8 cellular contexts compared by ENCODE assay signal in genomic region chr2:232522014-232522854, GRCh38. TPM values are rescaled to one million over a fixed set of nuclear protein-coding genes. Genes with fewer than 3 reads are reported as not detected.
DNase-seq lines count a peak whose midpoint lies in the region; ATAC-seq and TF ChIP-seq lines count a peak whose summit lies in the region.

No MANE protein-coding gene starts in this region.

- H3K27ac ChIP-seq in CD8-positive, alpha-beta memory T cell (ENCODE audit: low read depth, low read length): no peak overlapping the region
- H3K27ac ChIP-seq in HL-60 (replicated peaks) (no peak overlapping the region), dorsolateral prefrontal cortex (peak overlapping the region in 1 of 59 donors; percentile 48)

- intact Hi-C loops in activated CD4-positive, alpha-beta T cell treated with anti-CD3 and anti-CD28 coated beads, Interleukin-2, amount 10 ng/mL, durations not matched to agents 24 days and 14 days (cut with micrococcal nuclease): loop anchor here (2.0 kb wide), 1 partner anchor 75 kb away; no protein-coding TSS in a partner anchor
- intact Hi-C loops in dorsolateral prefrontal cortex (cut with DNase I): loop anchor here (2.0 to 10.0 kb wide), 5 partner anchors 75 to 620 kb away; no protein-coding TSS in a partner anchor

- POLR2A ChIA-PET in CD8-positive, alpha-beta memory T cell (lab: Charles Lee): no interaction called here

- peak; percentile 67 for ATAC-seq in stimulated activated effector memory CD8-positive, alpha-beta T cell treated with anti-CD3 and anti-CD28 coated beads, Interleukin-12 subunit alpha, Interleukin-12 subunit beta, amount 100 ng/mL, for 72 hours
- no peak for ATAC-seq in HG03342 (IDR thresholded peaks at IDR 0.05; ENCODE audit: unreplicated experiment)

- H3K27ac Mint-ChIP-seq in CD8-positive, alpha-beta memory T cell: no peak overlapping the region
- H3K27ac Mint-ChIP-seq in activated CD4-positive, alpha-beta T cell treated with anti-CD3 and anti-CD28 coated beads, Interleukin-2, amount 10 ng/mL, durations not matched to agents 24 days and 14 days: no peak overlapping the region
- no peak overlapping the region for H3K27ac Mint-ChIP-seq in stimulated activated effector memory CD8-positive, alpha-beta T cell treated with anti-CD3 and anti-CD28 coated beads, Interleukin-12 subunit alpha, Interleukin-12 subunit beta, amount 100 ng/mL, for 72 hours

- peak overlapping the region in 2 of 7 donors; percentile 68 to 78 for H3K4me3 Mint-ChIP-seq in CD8-positive, alpha-beta memory T cell
- H3K4me3 Mint-ChIP-seq in activated CD4-positive, alpha-beta T cell treated with anti-CD3 and anti-CD28 coated beads, Interleukin-2, amount 10 ng/mL, durations not matched to agents 24 days and 14 days: no peak overlapping the region
- H3K4me3 Mint-ChIP-seq in stimulated activated effector memory CD8-positive, alpha-beta T cell treated with anti-CD3 and anti-CD28 coated beads, Interleukin-12 subunit alpha, Interleukin-12 subunit beta, amount 100 ng/mL, for 72 hours: peak overlapping the region; percentile 47

- peaks cover 0 to 1% (median 0%) of the 10 kb centered on the region in 3 donors for H3K36me3 Mint-ChIP-seq in CD8-positive, alpha-beta memory T cell
- H3K36me3 Mint-ChIP-seq in activated CD4-positive, alpha-beta T cell treated with anti-CD3 and anti-CD28 coated beads, Interleukin-2, amount 10 ng/mL, durations not matched to agents 24 days and 14 days (ENCODE audit: low read depth): no peaks in the 10 kb centered on the region
- H3K36me3 Mint-ChIP-seq in stimulated activated effector memory CD8-positive, alpha-beta T cell treated with anti-CD3 and anti-CD28 coated beads, Interleukin-12 subunit alpha, Interleukin-12 subunit beta, amount 100 ng/mL, for 72 hours: peaks cover 5% of the 10 kb centered on the region

- peaks cover 22% of the 10 kb centered on the region for H3K27me3 ChIP-seq in CD8-positive, alpha-beta memory T cell (ENCODE audit: insufficient read depth, low read length, poor library complexity, severe bottlenecking)
- H3K27me3 ChIP-seq in HL-60 (ENCODE audit: insufficient read depth, poor library complexity, severe bottlenecking) (peaks cover 25% of the 10 kb centered on the region), dorsolateral prefrontal cortex (peaks cover 0 to 57% (median 29%) of the 10 kb centered on the region in 45 donors)

- DNase-seq in CD8-positive, alpha-beta memory T cell: peak; percentile 54 to 67 (median 62)
- DNase-seq in HL-60 (ENCODE audit: low read depth in 1 of 2, low spot score in 1 of 2) (peak in 1 of 2 experiments; percentile 17), dorsolateral prefrontal cortex (peak in 7 of 10 donors; percentile 32 to 77 (median 59)), myocyte (ENCODE audit: low read depth) (peak; percentile 49), DMS114 treated with DMSO at 0.1 percent for 48 hours (lab: John Stamatoyannopoulos, UW; ENCODE audit: unreplicated experiment) (no peak)
- peak; percentile 90 for DNase-seq in activated CD4-positive, alpha-beta T cell treated with anti-CD3 and anti-CD28 coated beads, Interleukin-2, amount 10 ng/mL, durations not matched to agents 24 days and 14 days
- peak; percentile 80 to 88 for DNase-seq in stimulated activated effector memory CD8-positive, alpha-beta T cell treated with anti-CD3 and anti-CD28 coated beads, Interleukin-12 subunit alpha, Interleukin-12 subunit beta, amount 100 ng/mL, for 72 hours (ENCODE audit: low spot score in 2 of 2)

- CTCF ChIA-PET in CD8-positive, alpha-beta memory T cell (lab: Charles Lee): interaction anchor here (0.8 to 2.4 kb wide), 4 partner anchors 10 to 69 kb away, joined by 3 to 15 read pairs (median 5); no protein-coding TSS in a partner anchor

- no peaks in the 10 kb centered on the region for H3K9me3 Mint-ChIP-seq in CD8-positive, alpha-beta memory T cell
- no peaks in the 10 kb centered on the region for H3K9me3 Mint-ChIP-seq in activated CD4-positive, alpha-beta T cell treated with anti-CD3 and anti-CD28 coated beads, Interleukin-2, amount 10 ng/mL, durations not matched to agents 24 days and 14 days
- no peaks in the 10 kb centered on the region for H3K9me3 Mint-ChIP-seq in stimulated activated effector memory CD8-positive, alpha-beta T cell treated with anti-CD3 and anti-CD28 coated beads, Interleukin-12 subunit alpha, Interleukin-12 subunit beta, amount 100 ng/mL, for 72 hours

- H3K4me3 ChIP-seq in CD8-positive, alpha-beta memory T cell (ENCODE audit: low read length): no peak overlapping the region
- H3K4me3 ChIP-seq in HL-60 (replicated peaks; ENCODE audit: insufficient read depth, low read length) (no peak overlapping the region; the same call in 1 of the 2 replicates), dorsolateral prefrontal cortex (peak overlapping the region; percentile 5 to 66 (median 47))

- no peaks in the 10 kb centered on the region for H3K36me3 ChIP-seq in CD8-positive, alpha-beta memory T cell (ENCODE audit: insufficient read depth, low read length)

- peak; percentile 20 for TF ChIP-seq CTCF in HL-60 (IDR thresholded peaks at IDR 0.05; ENCODE audit: insufficient read depth, low read length)
- peak; percentile 72 to 99 (median 94) for TF ChIP-seq CTCF in dorsolateral prefrontal cortex (IDR thresholded peaks at IDR 0.05 in 54 of 56, conservative IDR thresholded peaks at IDR 0.05 in 2 of 56; ENCODE audit: low read depth in 1 of 56, partially characterized antibody in 56 of 56)

- H3K4me1 ChIP-seq in CD8-positive, alpha-beta memory T cell (ENCODE audit: insufficient read depth, low read length): peaks cover 10% of the 10 kb centered on the region

- H3K27me3 Mint-ChIP-seq in CD8-positive, alpha-beta memory T cell: peaks cover 27 to 44% of the 10 kb centered on the region in 2 donors
- peaks cover 29% of the 10 kb centered on the region for H3K27me3 Mint-ChIP-seq in activated CD4-positive, alpha-beta T cell treated with anti-CD3 and anti-CD28 coated beads, Interleukin-2, amount 10 ng/mL, durations not matched to agents 24 days and 14 days

- no peaks in the 10 kb centered on the region for H3K9me3 ChIP-seq in CD8-positive, alpha-beta memory T cell (ENCODE audit: low read length)

- peaks cover 8 to 16% (median 8%) of the 10 kb centered on the region in 3 donors for H3K4me1 Mint-ChIP-seq in CD8-positive, alpha-beta memory T cell
- peaks cover 2% of the 10 kb centered on the region for H3K4me1 Mint-ChIP-seq in activated CD4-positive, alpha-beta T cell treated with anti-CD3 and anti-CD28 coated beads, Interleukin-2, amount 10 ng/mL, durations not matched to agents 24 days and 14 days
- H3K4me1 Mint-ChIP-seq in stimulated activated effector memory CD8-positive, alpha-beta T cell treated with anti-CD3 and anti-CD28 coated beads, Interleukin-12 subunit alpha, Interleukin-12 subunit beta, amount 100 ng/mL, for 72 hours: peaks cover 11% of the 10 kb centered on the region

RNA-seq across cellular contexts. Expression of gene PRSS56, which starts 2.0 kb away (rescaled TPM):
- total RNA-seq in CD8-positive, alpha-beta memory T cell: not detected
- polyA plus RNA-seq in CD8-positive, alpha-beta memory T cell: not detected
- total RNA-seq in activated CD4-positive, alpha-beta T cell treated with anti-CD3 and anti-CD28 coated beads, Interleukin-2, amount 10 ng/mL, durations not matched to agents 24 days and 14 days: not detected in 2 replicates
- 1 to 10 TPM in 33 of 120 experiments, under 1 TPM in 73, not detected in 14; 0.24 to 2.5 (median 0.77) TPM for total RNA-seq in dorsolateral prefrontal cortex
- 2.5 and 6.5 TPM in 2 replicates for total RNA-seq in myocyte
- polyA plus RNA-seq in myocyte (2012): 1.2 TPM

RNA-seq across cellular contexts. Expression of gene CHRND, which starts 3.7 kb away (rescaled TPM):
- not detected for total RNA-seq in CD8-positive, alpha-beta memory T cell
- not detected for polyA plus RNA-seq in CD8-positive, alpha-beta memory T cell
- not detected in 2 replicates for total RNA-seq in activated CD4-positive, alpha-beta T cell treated with anti-CD3 and anti-CD28 coated beads, Interleukin-2, amount 10 ng/mL, durations not matched to agents 24 days and 14 days
- total RNA-seq in dorsolateral prefrontal cortex (under 1 TPM in 34 of 120 experiments, not detected in 86; 0.13 to 0.93 (median 0.33) TPM), myocyte (273 and 339 TPM in 2 replicates)
- 64.1 TPM for polyA plus RNA-seq in myocyte (2012)

RNA-seq across cellular contexts. Expression of gene CHRNG, which starts 17.3 kb away (rescaled TPM):
- not detected for total RNA-seq in CD8-positive, alpha-beta memory T cell
- polyA plus RNA-seq in CD8-positive, alpha-beta memory T cell: not detected
- not detected in 2 replicates for total RNA-seq in activated CD4-positive, alpha-beta T cell treated with anti-CD3 and anti-CD28 coated beads, Interleukin-2, amount 10 ng/mL, durations not matched to agents 24 days and 14 days
- not detected for total RNA-seq in dorsolateral prefrontal cortex
- total RNA-seq in myocyte: 697 and 1,132 TPM in 2 replicates
- 391 TPM for polyA plus RNA-seq in myocyte (2012)

RNA-seq across cellular contexts. Expression of gene TIGD1, which starts 28.1 kb away (rescaled TPM):
- total RNA-seq in CD8-positive, alpha-beta memory T cell: 1 to 10 TPM; 6.5 to 7.0 TPM
- 6.4 TPM for polyA plus RNA-seq in CD8-positive, alpha-beta memory T cell
- 8.5 and 9.4 TPM in 2 replicates for total RNA-seq in activated CD4-positive, alpha-beta T cell treated with anti-CD3 and anti-CD28 coated beads, Interleukin-2, amount 10 ng/mL, durations not matched to agents 24 days and 14 days
- total RNA-seq in dorsolateral prefrontal cortex: 10 to 100 TPM in 1 of 120 experiments, 1 to 10 TPM in 119; 4.1 to 10.9 (median 6.5) TPM
- total RNA-seq in myocyte: 2.1 and 3.0 TPM in 2 replicates
- 4.1 TPM for polyA plus RNA-seq in myocyte (2012)

RNA-seq across cellular contexts. Expression of gene EIF4E2, which starts 28.3 kb away (rescaled TPM):
- total RNA-seq in CD8-positive, alpha-beta memory T cell: 10 to 100 TPM; 68.8 to 76.5 TPM
- polyA plus RNA-seq in CD8-positive, alpha-beta memory T cell: 73.2 TPM
- 89.9 and 93.2 TPM in 2 replicates for total RNA-seq in activated CD4-positive, alpha-beta T cell treated with anti-CD3 and anti-CD28 coated beads, Interleukin-2, amount 10 ng/mL, durations not matched to agents 24 days and 14 days
- total RNA-seq in dorsolateral prefrontal cortex (10 to 100 TPM; 38.9 to 64.3 (median 51.5) TPM), myocyte (119 and 122 TPM in 2 replicates)
- 130 TPM for polyA plus RNA-seq in myocyte (2012)

Comparison
In these comparisons a context has a peak if more than half of its experiments do, and no peak if none do; other contexts are left out.
1. H3K4me3 ChIP-seq: peak in dorsolateral prefrontal cortex (59 of 59); none in CD8-positive, alpha-beta memory T cell (single experiment) and HL-60 (single experiment).
2. RNA of gene CHRND, which starts 3.7 kb away (total RNA-seq): 273 to 339 TPM in myocyte; 0.13 to 0.93 TPM in dorsolateral prefrontal cortex, not detected in CD8-positive, alpha-beta memory T cell and not detected in activated CD4-positive, alpha-beta T cell treated with anti-CD3 and anti-CD28 coated beads, Interleukin-2, amount 10 ng/mL, durations not matched to agents 24 days and 14 days; every median in the first group is over 100 times any median in the second.
3. RNA of gene CHRNG, which starts 17.3 kb away (total RNA-seq): 697 to 1,132 TPM in myocyte; not detected in CD8-positive, alpha-beta memory T cell, not detected in activated CD4-positive, alpha-beta T cell treated with anti-CD3 and anti-CD28 coated beads, Interleukin-2, amount 10 ng/mL, durations not matched to agents 24 days and 14 days and not detected in dorsolateral prefrontal cortex; every median in the first group is over 100 times any median in the second.